In the genomic region with DNA sequence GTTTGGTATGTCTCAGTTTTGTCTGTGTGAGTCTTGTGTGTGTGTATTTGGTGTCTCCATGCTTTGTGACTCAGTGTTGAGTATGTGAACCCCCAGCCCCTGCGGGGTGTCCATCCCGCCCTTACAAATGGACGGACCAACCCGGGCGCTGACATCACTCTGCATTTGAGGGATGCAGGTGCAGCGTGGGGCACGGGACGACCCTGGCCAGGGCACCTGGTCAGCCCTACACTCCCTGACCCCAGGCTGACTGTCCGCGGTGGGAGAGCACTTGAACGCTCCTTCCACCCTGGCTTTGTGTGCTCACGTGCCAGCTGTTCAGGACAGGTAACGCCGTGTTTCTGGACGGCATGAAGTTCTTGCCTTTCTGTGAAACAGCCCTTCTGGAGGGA, we compare ENCODE assay signal across 28 cellular contexts.
"Had no signal": no experiment of that assay in that cellular context is flagged by ENCODE, and none has a peak within 500 bp of the region (broad histone marks: within the 10 kb centered on the region; RNA-seq: fewer than 3 reads in every experiment).

No MANE protein-coding gene starts in this region.

- H3K4me1 Mint-ChIP-seq: neural crest cell; stimulated activated effector memory CD8-positive, alpha-beta T cell treated with anti-CD3 and anti-CD28 coated beads, Interleukin-12 subunit alpha, Interleukin-12 subunit beta, amount 100 ng/mL, for 72 hours had no signal

- H3K27ac ChIP-seq: neutrophil, pancreas, psoas muscle, right lobe of liver, sigmoid colon, stomach, thoracic aorta, thyroid gland, tibial nerve, upper lobe of left lung, vagina had no signal

- H3K4me1 ChIP-seq: pancreas, psoas muscle, right lobe of liver, sigmoid colon, stomach, thyroid gland, tibial nerve, upper lobe of left lung, vagina had no signal

- H3K9me3 Mint-ChIP-seq: natural killer cell treated with Interleukin-12 subunit alpha and Interleukin-12 subunit beta and Interleukin-15 and Interleukin-18, amount 100 ng/mL, for 72 hours; nephron progenitor cell; neural crest cell; stimulated activated effector memory CD8-positive, alpha-beta T cell treated with anti-CD3 and anti-CD28 coated beads, Interleukin-12 subunit alpha, Interleukin-12 subunit beta, amount 100 ng/mL, for 72 hours; stimulated activated naive CD8-positive, alpha-beta T cell treated with anti-CD3 and anti-CD28 coated beads, Interleukin-15, Interleukin-2, amounts not matched to agents 100 ng/mL and 50 ng/mL, for 24 hours had no signal

- DNase-seq: naive thymus-derived CD8-positive, alpha-beta T cell; nephron progenitor cell; nucleus accumbens; pancreas; psoas muscle; right cardiac atrium; right lobe of liver; sigmoid colon; small intestine; stimulated activated CD4-positive, alpha-beta T cell treated with anti-CD3 and anti-CD28 coated beads, Interleukin-15, amount 100 ng/mL, for 24 hours; stimulated activated CD4-positive, alpha-beta T cell treated with anti-CD3 and anti-CD28 coated beads, Interleukin-2, amount 100 ng/mL, for 24 hours; stimulated activated CD4-positive, alpha-beta T cell treated with anti-CD3 and anti-CD28 coated beads, Interleukin-2, amount 100 ng/mL, for 48 hours; stimulated activated CD4-positive, alpha-beta T cell treated with anti-CD3 and anti-CD28 coated beads, Interleukin-4, amount 100 ng/mL, for 24 hours; stimulated activated naive B cell treated with anti-CD40 and anti-IgM and Interleukin-4, amounts not matched to agents 10 μg/mL and 1 μg/mL and 100 μg/mL, for 72 hours; stimulated activated naive CD4-positive, alpha-beta T cell treated with Interleukin-2 at 50 U/mL for 16 hours; stomach; thyroid gland; trophoblast cell had no signal

- H3K36me3 ChIP-seq: neutrophil, pancreas, right lobe of liver, sigmoid colon, stomach, thoracic aorta, thyroid gland, tibial nerve, upper lobe of left lung, vagina had no signal

- H3K4me3 ChIP-seq: pancreas, psoas muscle, right lobe of liver, sigmoid colon, stomach, thoracic aorta, thyroid gland, tibial nerve, upper lobe of left lung, vagina had no signal

- H3K27ac Mint-ChIP-seq: natural killer cell treated with Interleukin-12 subunit alpha and Interleukin-12 subunit beta and Interleukin-15 and Interleukin-18, amount 100 ng/mL, for 72 hours; nephron progenitor cell; progenitor cell of endocrine pancreas; stimulated activated effector memory CD8-positive, alpha-beta T cell treated with anti-CD3 and anti-CD28 coated beads, Interleukin-12 subunit alpha, Interleukin-12 subunit beta, amount 100 ng/mL, for 72 hours; stimulated activated naive B cell treated with anti-CD40 and anti-IgM and Interleukin-4, amounts not matched to agents 10 μg/mL and 1 μg/mL and 100 μg/mL, for 72 hours; stimulated activated naive CD8-positive, alpha-beta T cell treated with anti-CD3 and anti-CD28 coated beads, Interleukin-15, Interleukin-2, amounts not matched to agents 100 ng/mL and 50 ng/mL, for 24 hours had no signal

- H3K9me3 ChIP-seq: neutrophil, pancreas, psoas muscle, right lobe of liver, sigmoid colon, stomach, thoracic aorta, thyroid gland, tibial nerve, upper lobe of left lung, vagina had no signal

- ATAC-seq: naive thymus-derived CD8-positive, alpha-beta T cell; pancreas; psoas muscle; right cardiac atrium; right lobe of liver; stimulated activated effector memory CD8-positive, alpha-beta T cell treated with anti-CD3 and anti-CD28 coated beads, Interleukin-12 subunit alpha, Interleukin-12 subunit beta, amount 100 ng/mL, for 72 hours; stimulated activated naive B cell treated with anti-CD40 and anti-IgM and Interleukin-4, amounts not matched to agents 10 μg/mL and 1 μg/mL and 100 μg/mL, for 72 hours had no signal

- H3K36me3 Mint-ChIP-seq: naive thymus-derived CD8-positive, alpha-beta T cell; natural killer cell treated with Interleukin-12 subunit alpha and Interleukin-12 subunit beta and Interleukin-15 and Interleukin-18, amount 100 ng/mL, for 72 hours; stimulated activated effector memory CD8-positive, alpha-beta T cell treated with anti-CD3 and anti-CD28 coated beads, Interleukin-12 subunit alpha, Interleukin-12 subunit beta, amount 100 ng/mL, for 72 hours had no signal

- H3K27me3 ChIP-seq: neutrophil, pancreas, right lobe of liver, thyroid gland, tibial nerve, upper lobe of left lung, vagina had no signal

- H3K4me3 Mint-ChIP-seq: naive thymus-derived CD8-positive, alpha-beta T cell; natural killer cell treated with Interleukin-12 subunit alpha and Interleukin-12 subunit beta and Interleukin-15 and Interleukin-18, amount 100 ng/mL, for 72 hours; nephron progenitor cell; neural crest cell; stimulated activated effector memory CD8-positive, alpha-beta T cell treated with anti-CD3 and anti-CD28 coated beads, Interleukin-12 subunit alpha, Interleukin-12 subunit beta, amount 100 ng/mL, for 72 hours; stimulated activated naive B cell treated with anti-CD40 and anti-IgM and Interleukin-4, amounts not matched to agents 10 μg/mL and 1 μg/mL and 100 μg/mL, for 72 hours; stimulated activated naive CD8-positive, alpha-beta T cell treated with anti-CD3 and anti-CD28 coated beads, Interleukin-15, Interleukin-2, amounts not matched to agents 100 ng/mL and 50 ng/mL, for 24 hours had no signal
